ENCODE assay signal across 14 cellular contexts in the genomic region with DNA sequence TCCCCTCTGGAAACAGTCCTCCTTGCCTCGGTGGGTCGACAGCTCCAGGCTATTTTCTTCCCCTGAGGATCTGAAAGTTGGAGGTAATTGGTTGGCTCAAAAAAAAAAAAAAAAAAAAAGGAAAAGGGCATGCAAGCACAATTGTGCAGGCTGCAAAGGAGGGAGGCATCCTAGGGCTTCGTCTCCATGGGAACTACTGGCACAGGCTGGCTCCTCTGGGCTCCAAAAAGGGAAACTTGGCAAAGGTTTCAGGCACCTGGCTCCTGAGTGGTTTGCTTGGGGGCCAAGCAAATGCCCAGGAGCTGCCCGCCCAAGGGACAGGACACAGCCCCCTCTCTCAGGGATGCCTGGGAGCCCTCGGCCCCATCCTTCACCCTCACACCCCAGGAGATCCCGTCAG. TPM values are rescaled to one million over a fixed set of nuclear protein-coding genes. Genes with fewer than 3 reads are reported as not detected.
DNase-seq lines count a peak whose midpoint lies in the region; ATAC-seq and TF ChIP-seq lines count a peak whose summit lies in the region.
"Had no signal": no experiment of that assay in that cellular context is flagged by ENCODE, and none has a peak within 500 bp of the region (broad histone marks: within the 10 kb centered on the region; RNA-seq: fewer than 3 reads in every experiment).

No MANE protein-coding gene starts in this region.

- H3K27ac Mint-ChIP-seq in immature natural killer cell, result no peak overlapping the region
- H3K27ac Mint-ChIP-seq: activated CD8-positive, alpha-beta T cell treated with anti-CD3 and anti-CD28 coated beads, Interleukin-2, amount 10 ng/mL, durations not matched to agents 7 days and 5 days; activated T-helper 2 cell treated with anti-CD3 and anti-CD28 coated beads, Interferon-gamma antibody, Interleukin-2, Interleukin-4, amounts not matched to agents 10 μg/mL and 5 μg/mL and 100 μg/mL, durations not matched to agents 14 hours and 24 hours and 36 hours had no signal

- DNase-seq in NCI-H748 (lab: John Stamatoyannopoulos, UW; ENCODE audit: unreplicated experiment) (peak; percentile 49), NCI-H748 treated with DMSO at 0.1 percent for 48 hours (lab: John Stamatoyannopoulos, UW) (no peak), NCI-H2196 treated with DMSO at 0.1 percent for 48 hours (lab: John Stamatoyannopoulos, UW; ENCODE audit: unreplicated experiment) (peak; percentile 86), hypothalamus (lab: John Stamatoyannopoulos, UW) (peak in 27 of 51 donors; percentile 22 to 74 (median 47)), immature natural killer cell (no peak), right lobe of liver (no peak), PC-3 (no peak)
- DNase-seq: activated CD8-positive, alpha-beta T cell treated with anti-CD3 and anti-CD28 coated beads, Interleukin-2, amount 10 ng/mL, durations not matched to agents 7 days and 5 days; cortex of kidney; NCI-H510A; Peyer's patch; tibial artery had no signal

- H3K9me3 Mint-ChIP-seq in immature natural killer cell, result peaks cover 0 to 13% (median 3%) of the 10 kb centered on the region in 6 donors

- H3K4me3 Mint-ChIP-seq in immature natural killer cell, result no peak overlapping the region
- H3K4me3 Mint-ChIP-seq: activated CD8-positive, alpha-beta T cell treated with anti-CD3 and anti-CD28 coated beads, Interleukin-2, amount 10 ng/mL, durations not matched to agents 7 days and 5 days had no signal

- no peaks in the 10 kb centered on the region for H4K20me1 ChIP-seq in PC-3 (ENCODE audit: low read length)

- H3K4me3 ChIP-seq in right lobe of liver (no peak overlapping the region), PC-3 (ENCODE audit: low read length) (no peak overlapping the region)
- H3K4me3 ChIP-seq: Peyer's patch, tibial artery had no signal

- BruUV-seq in PC-3 (replicated peaks; lab: Mats Ljungman, UMichigan), result no TSS peak

- no peak overlapping the region for H2AFZ ChIP-seq in PC-3 (ENCODE audit: low read length)

- H3K27me3 ChIP-seq in right lobe of liver, result no peaks in the 10 kb centered on the region
- H3K27me3 ChIP-seq in PC-3 (ENCODE audit: low read length), result no peaks in the 10 kb centered on the region
- H3K27me3 ChIP-seq: Peyer's patch had no signal

- TF ChIP-seq POLR2A in right lobe of liver (IDR thresholded peaks at IDR 0.05), result no peak

- TF ChIP-seq CTCF in right lobe of liver (IDR thresholded peaks at IDR 0.05), result no peak
- TF ChIP-seq CTCF in PC-3 (conservative IDR thresholded peaks at IDR 0.05; ENCODE audit: low read depth, low read length), result no peak

- intact Hi-C loops in right lobe of liver (cut with DNase I) (no loop called here), PC-3 (cut with micrococcal nuclease) (no loop called here)

- no peaks in the 10 kb centered on the region for H3K79me2 ChIP-seq in PC-3 (ENCODE audit: low read length)

- H3K36me3 Mint-ChIP-seq in immature natural killer cell, result no peaks in the 10 kb centered on the region

- no peaks in the 10 kb centered on the region for H3K4me1 Mint-ChIP-seq in immature natural killer cell

- H3K9me3 ChIP-seq in right lobe of liver (no peaks in the 10 kb centered on the region), PC-3 (ENCODE audit: low read length) (no peaks in the 10 kb centered on the region)

- H3F3A ChIP-seq in PC-3 (ENCODE audit: low read length, unreplicated experiment), result peaks cover 4% of the 10 kb centered on the region

- CTCF ChIA-PET in PC-3 (lab: Charles Lee), result no interaction called here

- peaks cover 2 to 5% (median 2%) of the 10 kb centered on the region in 3 donors for H3K27me3 Mint-ChIP-seq in immature natural killer cell (ENCODE audit: low read depth in 3 of 3)

- POLR2A ChIA-PET in PC-3 (lab: Charles Lee; ENCODE audit: unreplicated experiment), result no interaction called here

- ATAC-seq in right lobe of liver (no peak), PC-3 (no peak)
- ATAC-seq: activated CD8-positive, alpha-beta T cell treated with anti-CD3 and anti-CD28 coated beads, Interleukin-2, amount 10 ng/mL, durations not matched to agents 7 days and 5 days had no signal

- H3K9ac ChIP-seq in PC-3 (ENCODE audit: low read length), result no peak overlapping the region

- H3K27ac ChIP-seq in temporal lobe (ENCODE audit: low read depth, low read length) (peak overlapping the region; percentile 91), right lobe of liver (no peak overlapping the region), PC-3 (ENCODE audit: low read length) (no peak overlapping the region)
- H3K27ac ChIP-seq: Peyer's patch, tibial artery had no signal

- WGBS in right lobe of liver (ENCODE audit: insufficient coverage, low coverage, low lambda C conversion rate, missing lambda C conversion rate), result no CpG with 5 or more reads among the region's 6 CpGs

- no peaks in the 10 kb centered on the region for H3K9me2 ChIP-seq in PC-3 (replicated peaks; ENCODE audit: low read length)

- H3K36me3 ChIP-seq in right lobe of liver (no peaks in the 10 kb centered on the region), PC-3 (ENCODE audit: low read depth, low read length) (peaks cover 5% of the 10 kb centered on the region)
- H3K36me3 ChIP-seq: Peyer's patch had no signal

- no peak overlapping the region for H3K4me2 ChIP-seq in PC-3 (ENCODE audit: low read length)

- no peaks in the 10 kb centered on the region for H3K4me1 ChIP-seq in right lobe of liver
- H3K4me1 ChIP-seq in PC-3 (ENCODE audit: insufficient read depth, low read length), result peaks cover 33% of the 10 kb centered on the region
- H3K4me1 ChIP-seq: Peyer's patch had no signal

RNA-seq across cellular contexts. Expression of a gene that starts 1.1 kb away (rescaled TPM):
- total RNA-seq in temporal lobe (3.0 TPM), right lobe of liver (1 to 10 TPM in 4 of 6 experiments, under 1 TPM in 2; 0.46 to 3.3 (median 1.2) TPM), PC-3 (2014; rRNA removed) (13.3 and 19.1 TPM in 2 replicates)
- polyA plus RNA-seq in immature natural killer cell, result not detected
- total RNA-seq: activated CD8-positive, alpha-beta T cell treated with anti-CD3 and anti-CD28 coated beads, Interleukin-2, amount 10 ng/mL, durations not matched to agents 7 days and 5 days had no signal

RNA-seq across cellular contexts. Expression of a gene that starts 21.8 kb away (rescaled TPM):
- total RNA-seq in temporal lobe (0.98 TPM), right lobe of liver (under 1 TPM; 0.06 to 0.64 (median 0.43) TPM), PC-3 (2014; rRNA removed) (64.2 and 77.8 TPM in 2 replicates)
- not detected for polyA plus RNA-seq in immature natural killer cell

Comparison
In these comparisons a context has a peak if more than half of its experiments do, and no peak if none do; other contexts are left out.
1. DNase-seq: peak in NCI-H748 (single experiment), NCI-H2196 treated with DMSO at 0.1 percent for 48 hours (single experiment) and hypothalamus (27 of 51); none in NCI-H748 treated with DMSO at 0.1 percent for 48 hours (single experiment), immature natural killer cell (0 of 3), right lobe of liver (0 of 3) and PC-3 (single experiment).
2. RNA of a gene that starts 21.8 kb away (total RNA-seq): 64.2 to 77.8 TPM in PC-3; 0.98 TPM in temporal lobe (single experiment) and 0.06 to 0.64 TPM in right lobe of liver; every median in the first group is over 10 times any median in the second.